10 cellular contexts compared by ENCODE assay signal in the genomic region with DNA sequence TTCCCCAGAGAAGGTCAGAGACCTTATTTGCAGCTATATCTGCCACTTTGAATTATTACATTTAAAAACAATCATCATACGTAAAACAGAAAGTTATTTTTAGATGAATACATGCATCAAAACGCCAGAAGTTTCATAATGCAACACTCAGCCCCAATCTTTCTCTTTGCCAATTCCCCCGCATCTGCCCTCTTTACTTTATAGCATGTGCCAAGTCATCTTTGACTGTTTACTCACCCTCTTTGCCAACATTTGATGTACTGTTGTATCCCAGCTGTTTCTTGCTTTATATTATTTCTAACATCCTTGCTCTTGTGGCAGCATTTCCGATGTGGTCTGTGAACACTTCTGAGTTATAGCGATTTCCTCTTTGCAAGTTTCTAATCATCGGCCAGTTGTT.
A peak's percentile ranks its signal among the peaks of the same experiment; 100 is the strongest.
DNase-seq lines count a peak whose midpoint lies in the region; ATAC-seq, FAIRE-seq and TF ChIP-seq lines count a peak whose summit lies in the region.
"Had no signal": no experiment of that assay in that cellular context is flagged by ENCODE, and none has a peak within 500 bp of the region (broad histone marks: within the 10 kb centered on the region; RNA-seq: fewer than 3 reads in every experiment).

No MANE protein-coding gene starts in this region.

- 56% methylated on average over 6 of the region's 6 CpGs for WGBS in A549 (ENCODE audit: missing lambda C conversion rate)
- 11 to 21% methylated on average over 6 of the region's 6 CpGs for WGBS in lung, 2 donors
- no CpG with 5 or more reads among the region's 6 CpGs for WGBS in H9 (ENCODE audit: extremely low coverage, insufficient read length, low lambda C conversion rate)

- no peak for TF ChIP-seq CTCF in A549 (IDR thresholded peaks at IDR 0.05)
- no peak for TF ChIP-seq CTCF in lung (IDR thresholded peaks at IDR 0.05; ENCODE audit: control extremely low read depth, extremely low read depth)
- no peak for TF ChIP-seq CTCF in dorsolateral prefrontal cortex (IDR thresholded peaks at IDR 0.05 in 54 of 56, conservative IDR thresholded peaks at IDR 0.05 in 2 of 56; ENCODE audit: low read depth in 1 of 56, partially characterized antibody in 56 of 56)
- TF ChIP-seq CTCF in H9 (conservative IDR thresholded peaks at IDR 0.05): no peak

- no peaks in the 10 kb centered on the region for H3K9me3 ChIP-seq in A549
- H3K9me3 ChIP-seq in T-helper 17 cell (ENCODE audit: control insufficient read depth, low read length, poor library complexity, severe bottlenecking): no peaks in the 10 kb centered on the region
- H3K9me3 ChIP-seq in lung (ENCODE audit: control insufficient read depth in 2 of 2, insufficient read depth in 1 of 2, low read length in 1 of 2): peaks cover 0 to 2% of the 10 kb centered on the region in 2 donors
- no peaks in the 10 kb centered on the region for H3K9me3 ChIP-seq in H9 (ENCODE audit: control insufficient read depth, low read depth, low read length)

- no peak for FAIRE-seq in A549 (lab: Jason Lieb, UNC)

- H2BK5ac ChIP-seq in H9 (ENCODE audit: insufficient read length, low read length): no peak overlapping the region

- H3K36me3 ChIP-seq in lung (ENCODE audit: control insufficient read depth in 2 of 2, insufficient read depth in 2 of 2, low read length in 2 of 2): peaks cover 10 to 13% of the 10 kb centered on the region in 2 donors

- H3K23ac ChIP-seq in H9 (ENCODE audit: insufficient read length, low read depth, low read length): no peak overlapping the region

- no peaks in the 10 kb centered on the region for H3K23me2 ChIP-seq in H9 (ENCODE audit: insufficient read length, low read depth, low read length, poor library complexity, severe bottlenecking)

- H3K27me3 ChIP-seq in lung (ENCODE audit: control insufficient read depth, insufficient read depth) (no peaks in the 10 kb centered on the region), dorsolateral prefrontal cortex (no peaks in the 10 kb centered on the region), H9 (ENCODE audit: insufficient read depth, low read length) (no peaks in the 10 kb centered on the region)

- H3K79me2 ChIP-seq in H9 (ENCODE audit: insufficient read depth, low read length): no peaks in the 10 kb centered on the region

- no peak overlapping the region for H2BK20ac ChIP-seq in H9 (ENCODE audit: low read depth, low read length, poor library complexity, severe bottlenecking)

- no peak overlapping the region for H3K9ac ChIP-seq in H9 (ENCODE audit: extremely low read depth, insufficient read length, low read length)

- H3K27me3 Mint-ChIP-seq in T-helper 17 cell (peaks cover 4% of the 10 kb centered on the region), H9 (ENCODE audit: low read depth) (no peaks in the 10 kb centered on the region)
- H3K27me3 Mint-ChIP-seq: progenitor cell of endocrine pancreas had no signal

- H4K91ac ChIP-seq in H9 (ENCODE audit: insufficient read length, low read depth, low read length): no peak overlapping the region

- POLR2A ChIA-PET in A549 (lab: Yijun Ruan, JAX): no interaction called here

- H3K4me2 ChIP-seq in A549 (peak overlapping the region; percentile 44), H9 (ENCODE audit: insufficient read depth, insufficient read length, low read length) (no peak overlapping the region)

- no peak overlapping the region for H3K4ac ChIP-seq in H9 (ENCODE audit: low read depth, low read length)

- CTCF ChIA-PET in A549 (lab: Yijun Ruan, JAX): interaction anchor here (0.6 to 5.3 kb wide), 7 partner anchors 8 to 89 kb away, joined by 3 to 36 read pairs (median 4); no protein-coding TSS in a partner anchor

- no peak; a peak in 1 of 5 replicates for TF ChIP-seq EP300 in A549 (IDR thresholded peaks at IDR 0.05)

- no peak for TF ChIP-seq POLR2A in A549 (IDR thresholded peaks at IDR 0.05; ENCODE audit: low read length)

- no peaks in the 10 kb centered on the region for H3K9me3 Mint-ChIP-seq in H9

- no peaks in the 10 kb centered on the region for H4K20me1 ChIP-seq in H9 (ENCODE audit: control insufficient read depth, insufficient read depth, insufficient read length)

- no peak overlapping the region for H4K5ac ChIP-seq in H9 (ENCODE audit: insufficient read length, low read depth, low read length)

- no peak overlapping the region for H2BK15ac ChIP-seq in H9 (ENCODE audit: low read depth, low read length)

- peak overlapping the region; percentile 32 to 80; a peak in 5 of 6 replicates for H3K27ac ChIP-seq in A549
- H3K27ac ChIP-seq in lung (ENCODE audit: low read depth in 1 of 2, low read length in 1 of 2): no peak overlapping the region
- H3K27ac ChIP-seq in dorsolateral prefrontal cortex: peak overlapping the region in 3 of 59 donors; percentile 18 to 32 (median 18)
- H3K27ac ChIP-seq in H9 (ENCODE audit: insufficient read length, low read depth, low read length): no peak overlapping the region

- no peak for TF ChIP-seq RAD21 in A549 (conservative IDR thresholded peaks at IDR 0.05 in 1 of 2, IDR thresholded peaks at IDR 0.05 in 1 of 2)

- intact Hi-C loops in dorsolateral prefrontal cortex (cut with DNase I): no loop called here

- ATAC-seq in A549: peak in 1 of 2 experiments; percentile 10; a peak in 2 of 6 replicates
- peak; percentile 46 for ATAC-seq in GM21619 (IDR thresholded peaks at IDR 0.05; ENCODE audit: unreplicated experiment)
- ATAC-seq in T-helper 17 cell: no peak
- ATAC-seq in lung (ENCODE audit: insufficient read depth, low FRiP score): peak; percentile 55
- ATAC-seq in GM19328 (IDR thresholded peaks at IDR 0.05; ENCODE audit: unreplicated experiment): no peak

- no peak overlapping the region for H3T11ph ChIP-seq in H9 (ENCODE audit: low read length)

- H3K4me3 ChIP-seq in A549 (no peak overlapping the region), lung (no peak overlapping the region), dorsolateral prefrontal cortex (no peak overlapping the region)

- H3K18ac ChIP-seq in H9 (ENCODE audit: insufficient read length, low read depth, low read length): no peak overlapping the region

- H2AFZ ChIP-seq in H9 (ENCODE audit: low read length): no peak overlapping the region

- no peak overlapping the region for H3K4me3 Mint-ChIP-seq in T-helper 17 cell
- no peak overlapping the region for H3K4me3 Mint-ChIP-seq in H9

- H3K27ac Mint-ChIP-seq in T-helper 17 cell (peak overlapping the region; percentile 48), H9 (0 out of 7 replicates have a peak overlapping the region, but pooled peaks of 1 of the 3 experiments have one; percentile 19)

- H3K4me1 Mint-ChIP-seq in T-helper 17 cell (peaks cover 11% of the 10 kb centered on the region), H9 (peaks cover 5 to 14% of the 10 kb centered on the region in 2 experiments; a peak in 3 of 4 replicates)

- H3K79me1 ChIP-seq in H9 (ENCODE audit: insufficient read depth, low read depth, low read length, poor library complexity, severe bottlenecking): peaks cover 8% of the 10 kb centered on the region

- H2AK5ac ChIP-seq in H9 (ENCODE audit: insufficient read length, low read length): no peak overlapping the region

- H3K4me1 ChIP-seq in A549 (peaks cover 92% of the 10 kb centered on the region), lung (ENCODE audit: control insufficient read depth in 2 of 2, insufficient read depth in 2 of 2, low read length in 2 of 2) (peaks cover 12 to 18% of the 10 kb centered on the region in 2 donors), H9 (ENCODE audit: insufficient read depth, low read length) (no peaks in the 10 kb centered on the region; the same call in 1 of the 2 replicates)

- H3K14ac ChIP-seq in H9 (ENCODE audit: insufficient read depth, low read length): no peak overlapping the region

- H3K56ac ChIP-seq in H9 (ENCODE audit: insufficient read length, low read depth, low read length): no peak overlapping the region

- H4K8ac ChIP-seq in H9 (replicated peaks; ENCODE audit: insufficient read length, low read depth, low read length): no peak overlapping the region

- H3K36me3 Mint-ChIP-seq in T-helper 17 cell (ENCODE audit: low read depth) (peaks cover 14% of the 10 kb centered on the region), H9 (ENCODE audit: insufficient read depth in 1 of 3, low read depth in 3 of 3) (peaks cover 15 to 45% (median 33%) of the 10 kb centered on the region in 3 experiments; a peak in 6 of 7 replicates)

- no peak overlapping the region for H2BK12ac ChIP-seq in H9 (ENCODE audit: insufficient read length, low read depth, low read length)

- H2BK120ac ChIP-seq in H9 (ENCODE audit: low read depth, low read length, poor library complexity, severe bottlenecking): no peak overlapping the region

- DNase-seq in A549 (ENCODE audit: low read depth in 1 of 2, low spot score in 1 of 2) (no peak), T-helper 17 cell (no peak), lung (ENCODE audit: low spot score) (no peak), anterior cingulate cortex (lab: John Stamatoyannopoulos, UW) (no peak), dorsolateral prefrontal cortex (no peak), H9 (no peak)
- DNase-seq: activated CD4-positive, CD25-positive, alpha-beta regulatory T cell treated with anti-CD3 and anti-CD28 coated beads, Interleukin-2, amount 50 U/mL, for 72 hours had no signal

TF ChIP-seq in A549, 52 proteins besides CTCF, POLR2A, EP300 and RAD21:
- TF ChIP-seq JUNB (IDR thresholded peaks at IDR 0.05) (peak; percentile 19; the same call in 1 of the 2 replicates), JUN (IDR thresholded peaks at IDR 0.05) (peak in 1 of 2 experiments; percentile 30; a peak in 1 of 5 replicates), EHMT2 (IDR thresholded peaks at IDR 0.05; ENCODE audit: low read depth) (no peak), FOSL2 (IDR thresholded peaks at IDR 0.05) (no peak), FOSL2 (CRISPR knock-in tag; IDR thresholded peaks at IDR 0.05) (peak; percentile 62), ESRRA (IDR thresholded peaks at IDR 0.05; ENCODE audit: borderline replicate concordance, low read length) (no peak), TFCP2L1 (CRISPR knock-in tag; IDR thresholded peaks at IDR 0.05) (0 out of 2 replicates have a peak, but pooled peaks have one; percentile 29), HOXB5 (CRISPR knock-in tag; IDR thresholded peaks at IDR 0.05) (peak; percentile 53; the same call in 1 of the 2 replicates), ZC3H11A (IDR thresholded peaks at IDR 0.05) (no peak), CEBPB (IDR thresholded peaks at IDR 0.05) (peak in 1 of 2 experiments; percentile 30; a peak in 2 of 4 replicates), FOSB (CRISPR knock-in tag; IDR thresholded peaks at IDR 0.05) (no peak)

Comparison
In these comparisons a context has a peak if more than half of its experiments do, and no peak if none do; other contexts are left out.
1. ATAC-seq: peak in GM21619 (single experiment) and lung (single experiment); none in T-helper 17 cell (single experiment) and GM19328 (single experiment).
2. H3K27ac ChIP-seq: peak in A549 (2 of 2); none in lung (0 of 2) and H9 (single experiment).